ENCODE assay signal across 15 cellular contexts in genomic region chr3:185400866-185401265, GRCh38. TPM values are rescaled to one million over a fixed set of nuclear protein-coding genes. Genes with fewer than 3 reads are reported as not detected.
DNase-seq lines count a peak whose midpoint lies in the region; ATAC-seq, FAIRE-seq and TF ChIP-seq lines count a peak whose summit lies in the region.
"Had no signal": no experiment of that assay in that cellular context is flagged by ENCODE, and none has a peak within 500 bp of the region (broad histone marks: within the 10 kb centered on the region; RNA-seq: fewer than 3 reads in every experiment).

No MANE protein-coding gene starts in this region.

- TF ChIP-seq POLR2A in GM12892 (IDR thresholded peaks at IDR 0.05; ENCODE audit: low read depth, low read length) (no peak), gastroesophageal sphincter (IDR thresholded peaks at IDR 0.05) (no peak)

- ATAC-seq in gastroesophageal sphincter: no peak

- H3K4me2 ChIP-seq in keratinocyte (ENCODE audit: control insufficient read depth, extremely low read depth, insufficient read depth, low read depth, low read length): peak overlapping the region; percentile 4
- H3K4me2 ChIP-seq: BLaER1 treated with 17β-estradiol and CSF1 and Interleukin-3, amounts not matched to agents 10 nM and 100 nM had no signal

- H3K27ac ChIP-seq in keratinocyte (ENCODE audit: control insufficient read depth, insufficient read depth, low read length) (no peak overlapping the region), gastroesophageal sphincter (no peak overlapping the region)
- H3K27ac ChIP-seq: BLaER1 treated with 17β-estradiol and CSF1 and Interleukin-3, amounts not matched to agents 10 nM and 100 nM; Peyer's patch; SJCRH30 had no signal

- H3K27me3 ChIP-seq in keratinocyte (ENCODE audit: control insufficient read depth, extremely low read depth, insufficient read depth, low read length) (no peaks in the 10 kb centered on the region), gastroesophageal sphincter (no peaks in the 10 kb centered on the region)
- H3K27me3 ChIP-seq: BLaER1 treated with 17β-estradiol and CSF1 and Interleukin-3, amounts not matched to agents 10 nM and 100 nM; Peyer's patch; SJCRH30 had no signal

- H2AFZ ChIP-seq in keratinocyte (ENCODE audit: control insufficient read depth, low read length): no peak overlapping the region

- H3K9me3 ChIP-seq in keratinocyte (ENCODE audit: control insufficient read depth, low read depth, low read length) (no peaks in the 10 kb centered on the region), gastroesophageal sphincter (no peaks in the 10 kb centered on the region)
- H3K9me3 ChIP-seq: BLaER1 treated with 17β-estradiol and CSF1 and Interleukin-3, amounts not matched to agents 10 nM and 100 nM; Peyer's patch; SJCRH30 had no signal

- H4K20me1 ChIP-seq in keratinocyte (ENCODE audit: control insufficient read depth, extremely low read depth, insufficient read depth, low read length): no peaks in the 10 kb centered on the region
- H4K20me1 ChIP-seq: BLaER1 treated with 17β-estradiol and CSF1 and Interleukin-3, amounts not matched to agents 10 nM and 100 nM had no signal

- H3K4me3 ChIP-seq in keratinocyte (ENCODE audit: control insufficient read depth in 2 of 3, extremely low read depth in 1 of 3, insufficient read depth in 2 of 3, low read depth in 1 of 3, low read length in 3 of 3): no peak overlapping the region
- no peak overlapping the region for H3K4me3 ChIP-seq in gastroesophageal sphincter
- H3K4me3 ChIP-seq: BLaER1 treated with 17β-estradiol and CSF1 and Interleukin-3, amounts not matched to agents 10 nM and 100 nM; Peyer's patch; SJCRH30 had no signal

- H3K9ac ChIP-seq in keratinocyte (ENCODE audit: control insufficient read depth, extremely low read depth, insufficient read depth, low read length): no peak overlapping the region
- H3K9ac ChIP-seq: BLaER1 treated with 17β-estradiol and CSF1 and Interleukin-3, amounts not matched to agents 10 nM and 100 nM had no signal

- no peaks in the 10 kb centered on the region for H3K79me2 ChIP-seq in keratinocyte (ENCODE audit: control insufficient read depth, insufficient read depth, low read length)

- H3K36me3 ChIP-seq in keratinocyte (ENCODE audit: control insufficient read depth in 2 of 2, extremely low read depth in 1 of 2, insufficient read depth in 2 of 2, low read length in 2 of 2) (no peaks in the 10 kb centered on the region), gastroesophageal sphincter (no peaks in the 10 kb centered on the region)
- H3K36me3 ChIP-seq: BLaER1 treated with 17β-estradiol and CSF1 and Interleukin-3, amounts not matched to agents 10 nM and 100 nM; Peyer's patch; SJCRH30 had no signal

- H3K9me1 ChIP-seq in keratinocyte (ENCODE audit: control insufficient read depth, extremely low read depth, insufficient read depth, low read length): no peaks in the 10 kb centered on the region

- peak; percentile 36 for FAIRE-seq in GM12892 (lab: Jason Lieb, UNC)
- no peak for FAIRE-seq in keratinocyte (lab: Jason Lieb, UNC)

- dilution Hi-C loops in keratinocyte (cut with MboI; ENCODE audit: extremely low pct_ligation_motif_present, low sequenced_read_pairs): no loop called here

- WGBS in gastroesophageal sphincter (ENCODE audit: low coverage in 1 of 2), 2 donors: 89 to 100% methylated on average over 1 of the region's 1 CpG

- no peak for TF ChIP-seq EP300 in gastroesophageal sphincter (IDR thresholded peaks at IDR 0.05)

- TF ChIP-seq CTCF in keratinocyte (optimal IDR thresholded peaks at IDR 0.05 in 1 of 3, IDR thresholded peaks at IDR 0.05 in 1 of 3, conservative IDR thresholded peaks at IDR 0.05 in 1 of 3; ENCODE audit: extremely low read depth in 1 of 3, insufficient read depth in 2 of 3, low read length in 3 of 3) (no peak), gastroesophageal sphincter (IDR thresholded peaks at IDR 0.05) (no peak)

- H3K4me1 ChIP-seq in keratinocyte (ENCODE audit: control insufficient read depth, extremely low read depth, insufficient read depth, low read length): peaks cover 30% of the 10 kb centered on the region
- peaks cover 0 to 17% (median 0%) of the 10 kb centered on the region in 3 donors for H3K4me1 ChIP-seq in gastroesophageal sphincter
- H3K4me1 ChIP-seq: BLaER1 treated with 17β-estradiol and CSF1 and Interleukin-3, amounts not matched to agents 10 nM and 100 nM; Peyer's patch had no signal

- DNase-seq in NCI-H1436 treated with DMSO at 0.1 percent for 48 hours (lab: John Stamatoyannopoulos, UW) (peak; percentile 94), NCI-H1436 (lab: John Stamatoyannopoulos, UW) (no peak), GM12892 (ENCODE audit: insufficient read length) (no peak), NCI-H774 (lab: John Stamatoyannopoulos, UW) (peak; percentile 24), keratinocyte (ENCODE audit: low read depth, low spot score) (no peak), NCI-H748 treated with DMSO at 0.1 percent for 48 hours (lab: John Stamatoyannopoulos, UW) (no peak)
- DNase-seq: 8988T; CD4-positive, alpha-beta memory T cell; GDM1; MV-4-11; NCI-H187 treated with DMSO at 0.1 percent for 48 hours; Peyer's patch had no signal

RNA-seq across cellular contexts. Expression of gene MAP3K13, which starts 37.9 kb away (rescaled TPM):
- 14.8 TPM for polyA plus RNA-seq in GM12892 (2012; ENCODE audit: missing spikeins)
- polyA plus RNA-seq in keratinocyte: 17.7 to 23.0 TPM (median 21.9 TPM) in 3 replicates
- 16.6 TPM for polyA plus RNA-seq in keratinocyte (2011; ENCODE audit: low read depth)
- 16.3 and 30.8 TPM in 2 replicates for polyA plus RNA-seq in keratinocyte (2011; cell fraction: cytosol; rRNA removed)
- polyA plus RNA-seq in keratinocyte (2011; cell fraction: nucleus; rRNA removed): 10.3 and 13.0 TPM in 2 replicates
- polyA plus RNA-seq in keratinocyte (2012; ENCODE audit: low replicate concordance): 19.0 and 19.9 TPM in 2 replicates
- 1.4 to 25.8 TPM (median 21.9 TPM) in 3 replicates for polyA minus RNA-seq in keratinocyte
- 8.4 TPM for polyA minus RNA-seq in keratinocyte (2011; cell fraction: cytosol; rRNA and poly(A)+ RNA removed)
- polyA minus RNA-seq in keratinocyte (2011; cell fraction: nucleus; rRNA and poly(A)+ RNA removed): 6.0 and 22.0 TPM in 2 replicates
- total RNA-seq in gastroesophageal sphincter: 10 to 100 TPM; 17.1 to 29.2 (median 23.3) TPM

Comparison
In these comparisons a context has a peak if more than half of its experiments do, and no peak if none do; other contexts are left out.
1. DNase-seq: peak in NCI-H1436 treated with DMSO at 0.1 percent for 48 hours (single experiment) and NCI-H774 (single experiment); none in NCI-H1436 (single experiment), GM12892 (single experiment), keratinocyte (single experiment) and NCI-H748 treated with DMSO at 0.1 percent for 48 hours (single experiment).